Comparison of ENCODE assay signal across 8 cellular contexts in genomic region chr17:75270218-75270965, GRCh38. TPM values are rescaled to one million over a fixed set of nuclear protein-coding genes. Genes with fewer than 3 reads are reported as not detected.
DNase-seq lines count a peak whose midpoint lies in the region; ATAC-seq and TF ChIP-seq lines count a peak whose summit lies in the region.

No MANE protein-coding gene starts in this region.

- ATAC-seq in GM19452 (IDR thresholded peaks at IDR 0.05; ENCODE audit: unreplicated experiment) = peak; percentile 30
- peak; percentile 72 for ATAC-seq in Panc1

- H3K27me3 ChIP-seq in Panc1 (ENCODE audit: control insufficient read depth, insufficient read depth, low read length) (no peaks in the 10 kb centered on the region), transverse colon (no peaks in the 10 kb centered on the region)

- no peaks in the 10 kb centered on the region for H3K9me3 ChIP-seq in Panc1 (ENCODE audit: control insufficient read depth, insufficient read depth, low read depth, low read length)
- H3K9me3 ChIP-seq in transverse colon = no peaks in the 10 kb centered on the region

- POLR2A ChIA-PET in Panc1 (lab: Charles Lee) = interaction anchor here (0.6 to 1.9 kb wide), 5 partner anchors 8 to 444 kb away, joined by 4 to 14 read pairs (median 6); partner anchors contain the start of genes MRPS7 and SLC25A19

- DNase-seq in DMS 273 (lab: John Stamatoyannopoulos, UW; ENCODE audit: unreplicated experiment) = peak; percentile 89
- peak; percentile 79 for DNase-seq in HK-2 (ENCODE audit: unreplicated experiment)
- peak; percentile 35 for DNase-seq in Panc1 (ENCODE audit: low read depth, low spot score)
- DNase-seq in activated effector memory CD4-positive, alpha-beta T cell treated with Interleukin-2 at 50 U/mL for 16 hours = peak; percentile 38
- DNase-seq in fibroblast of the aortic adventitia (ENCODE audit: low read depth) = peak; percentile 70
- peak; percentile 52 for DNase-seq in neural crest cell (ENCODE audit: low read depth, low spot score)
- DNase-seq in transverse colon = peak; percentile 78

- H3K27me3 Mint-ChIP-seq in neural crest cell (ENCODE audit: low read depth) = no peaks in the 10 kb centered on the region

- H3K27ac ChIP-seq in Panc1 (ENCODE audit: low read length) (peak overlapping the region; percentile 88), transverse colon (peak overlapping the region; percentile 94 to 100 (median 96))

- in situ Hi-C loops in Panc1 (cut with HindIII; ENCODE audit: low pct_unique_long_range_greater_than_20kb, low sequenced_read_pairs) = no loop called here
- in situ Hi-C loops in transverse colon (cut with MboI; ENCODE audit: low pct_ligation_motif_present in 1 of 4, low pct_unique_long_range_greater_than_20kb in 1 of 4, low sequenced_read_pairs in 3 of 4) = no loop called here

- H3K4me1 ChIP-seq in Panc1 (ENCODE audit: control insufficient read depth, insufficient read depth, low read length) (peaks cover 41% of the 10 kb centered on the region), transverse colon (peaks cover 12 to 31% (median 21%) of the 10 kb centered on the region in 4 donors)

- H3K4me3 Mint-ChIP-seq in neural crest cell = peak overlapping the region; percentile 82

- H3K4me3 ChIP-seq in Panc1 (ENCODE audit: low read depth in 2 of 2, low read length in 2 of 2) (peak overlapping the region; percentile 81 to 93), fibroblast of the aortic adventitia (ENCODE audit: low read depth, low read length) (peak overlapping the region; percentile 80), transverse colon (peak overlapping the region; percentile 84 to 99 (median 92))

- TF ChIP-seq POLR2A in transverse colon (IDR thresholded peaks at IDR 0.05) = peak; percentile 75

- CTCF ChIA-PET in Panc1 (lab: Charles Lee) = interaction anchor here (0.5 to 2.3 kb wide), 15 partner anchors 8 to 446 kb away, joined by 3 to 21 read pairs (median 4); partner anchors contain the start of genes GGA3, GRB2, MRPS7 and SLC25A19

- peaks cover 17% of the 10 kb centered on the region for H3K4me1 Mint-ChIP-seq in neural crest cell

- no peaks in the 10 kb centered on the region for H3K9me3 Mint-ChIP-seq in neural crest cell

- H3K27ac Mint-ChIP-seq in neural crest cell (ENCODE audit: unreplicated experiment) = no peak overlapping the region

- BruUV-seq in Panc1 (replicated peaks; lab: Mats Ljungman, UMichigan) = no TSS peak

- WGBS in transverse colon (ENCODE audit: low coverage in 1 of 2), 2 donors = 1% methylated on average over 46 of the region's 47 CpGs; no CpG with 5 or more reads in 1 of the 2 donors

- H3K36me3 Mint-ChIP-seq in neural crest cell (ENCODE audit: low read depth) = peaks cover 3% of the 10 kb centered on the region

- TF ChIP-seq CTCF in Panc1 (IDR thresholded peaks at IDR 0.05) = no peak
- peak; percentile 47 for TF ChIP-seq CTCF in fibroblast of the aortic adventitia (IDR thresholded peaks at IDR 0.05; ENCODE audit: insufficient read depth, low read length)
- peak; percentile 51 for TF ChIP-seq CTCF in neural crest cell (conservative IDR thresholded peaks at IDR 0.05)
- TF ChIP-seq CTCF in transverse colon (IDR thresholded peaks at IDR 0.05) = peak in 3 of 5 experiments; percentile 25 to 62 (median 48)

- no peaks in the 10 kb centered on the region for H3K36me3 ChIP-seq in Panc1 (ENCODE audit: control insufficient read depth, insufficient read depth, low read length)
- H3K36me3 ChIP-seq in transverse colon = peaks cover 0 to 10% (median 4%) of the 10 kb centered on the region in 4 donors

- intact Hi-C loops in Panc1 (cut with micrococcal nuclease; ENCODE audit: unreplicated experiment) (no loop called here), transverse colon (cut with DNase I; ENCODE audit: low total_unique reads) (loop anchor here (5.0 kb wide), 1 partner anchor 137 kb away; the partner anchor contains the start of gene GRB2)

- no peak for TF ChIP-seq EP300 in transverse colon (IDR thresholded peaks at IDR 0.05; ENCODE audit: low read depth)

RNA-seq across cellular contexts. Expression of gene MIF4GD, which starts 0.6 kb away (rescaled TPM):
- total RNA-seq in Panc1 (2021; ENCODE audit: unreplicated experiment) (34.4 TPM), fibroblast of the aortic adventitia (ENCODE audit: low replicate concordance) (3.8 and 9.9 TPM in 2 replicates), neural crest cell (13.8 and 15.9 TPM in 2 replicates), transverse colon (10 to 100 TPM in 3 of 4 donors, 1 to 10 TPM in 1; 9.0 to 44.0 (median 28.6) TPM)
- polyA plus RNA-seq in Panc1 (2012; ENCODE audit: insufficient read length) = 40.5 TPM

RNA-seq across cellular contexts. Expression of gene MRPS7, which starts 8.7 kb away (rescaled TPM):
- total RNA-seq in Panc1 (2021; ENCODE audit: unreplicated experiment) (85.0 TPM), fibroblast of the aortic adventitia (ENCODE audit: low replicate concordance) (31.0 and 83.6 TPM in 2 replicates), neural crest cell (84.7 and 86.4 TPM in 2 replicates), transverse colon (10 to 100 TPM; 27.1 to 54.0 (median 37.4) TPM)
- 78.8 TPM for polyA plus RNA-seq in Panc1 (2012; ENCODE audit: insufficient read length)

RNA-seq across cellular contexts. Expression of gene GGA3, which starts 9.0 kb away (rescaled TPM):
- total RNA-seq in Panc1 (2021; ENCODE audit: unreplicated experiment) (61.6 TPM), fibroblast of the aortic adventitia (ENCODE audit: low replicate concordance) (8.7 and 14.0 TPM in 2 replicates), neural crest cell (57.2 and 59.0 TPM in 2 replicates), transverse colon (100 to 1,000 TPM in 1 of 4 donors, 10 to 100 TPM in 3; 36.2 to 134 (median 59.0) TPM)
- 52.5 TPM for polyA plus RNA-seq in Panc1 (2012; ENCODE audit: insufficient read length)

RNA-seq across cellular contexts. Expression of gene SLC25A19, which starts 18.8 kb away (rescaled TPM):
- 29.0 TPM for total RNA-seq in Panc1 (2021; ENCODE audit: unreplicated experiment)
- polyA plus RNA-seq in Panc1 (2012; ENCODE audit: insufficient read length) = 18.9 TPM
- 8.7 and 11.0 TPM in 2 replicates for total RNA-seq in fibroblast of the aortic adventitia (ENCODE audit: low replicate concordance)
- total RNA-seq in neural crest cell = 15.7 and 18.6 TPM in 2 replicates
- total RNA-seq in transverse colon = 10 to 100 TPM; 12.6 to 49.6 (median 20.7) TPM

Comparison
In these comparisons a context has a peak if more than half of its experiments do, and no peak if none do; other contexts are left out.
1. Peak in every context shown above with its lines: DNase-seq, ATAC-seq, H3K4me3 ChIP-seq and H3K27ac ChIP-seq.
2. DNase-seq: peak in every context shown above with its lines; median percentile 89 in DMS 273; 79 in HK-2; 78 in transverse colon; 70 in fibroblast of the aortic adventitia; 52 in neural crest cell; 38 in activated effector memory CD4-positive, alpha-beta T cell treated with Interleukin-2 at 50 U/mL for 16 hours; 35 in Panc1.